In the genomic region with DNA sequence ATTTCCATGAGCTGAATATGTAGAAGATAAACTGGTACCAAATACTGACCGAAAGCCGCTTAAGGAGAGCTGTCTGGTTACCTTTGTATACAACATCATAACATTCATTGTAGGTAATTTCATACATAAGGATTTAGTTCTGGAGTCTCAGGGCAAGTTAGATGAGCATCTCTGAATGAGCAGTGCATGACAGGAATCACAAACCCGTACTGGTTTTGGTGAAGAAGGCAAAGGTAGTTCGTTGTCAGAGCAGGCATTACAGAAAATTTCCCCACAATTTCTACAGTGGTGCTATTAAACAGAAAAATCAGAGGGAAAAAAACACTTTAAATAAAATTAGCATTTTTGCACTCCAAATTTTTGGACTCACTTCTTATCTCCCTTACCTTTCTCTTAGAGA, we compare ENCODE assay signal across 23 cellular contexts. TPM values are rescaled to one million over a fixed set of nuclear protein-coding genes. Genes with fewer than 3 reads are reported as not detected.
DNase-seq lines count a peak whose midpoint lies in the region; ATAC-seq and TF ChIP-seq lines count a peak whose summit lies in the region.
"Had no signal": no experiment of that assay in that cellular context is flagged by ENCODE, and none has a peak within 500 bp of the region (broad histone marks: within the 10 kb centered on the region; RNA-seq: fewer than 3 reads in every experiment).

No MANE protein-coding gene starts in this region.

- ATAC-seq in activated CD8-positive, alpha-beta memory T cell treated with anti-CD3 and anti-CD28 coated beads, Interleukin-2, amount 10 ng/mL, durations not matched to agents 7 days and 5 days, result no peak
- no peak for ATAC-seq in naive thymus-derived CD8-positive, alpha-beta T cell
- ATAC-seq in HG03108 (IDR thresholded peaks at IDR 0.05; ENCODE audit: unreplicated experiment), result no peak
- ATAC-seq: activated CD4-positive, CD25-positive, alpha-beta regulatory T cell treated with anti-CD3 and anti-CD28 coated beads, Interleukin-2, amount 50 U/mL, for 24 hours; GM23338; stimulated activated memory B cell treated with anti-CD40 and anti-IgM and Interleukin-4, amounts not matched to agents 10 μg/mL and 1 μg/mL and 100 μg/mL, for 72 hours had no signal

- CTCF ChIA-PET in activated CD8-positive, alpha-beta memory T cell treated with anti-CD3 and anti-CD28 coated beads, Interleukin-2, amount 10 ng/mL, durations not matched to agents 7 days and 5 days (lab: Charles Lee), result interaction anchor here (0.8 to 1.2 kb wide), 3 partner anchors 10 to 61 kb away, joined by 3 to 4 read pairs (median 4); partner anchors contain the start of genes PBLD and RUFY2
- CTCF ChIA-PET in Caco-2 (lab: Charles Lee), result interaction anchor here (1.6 kb wide), 1 partner anchor 133 kb away, joined by 4 read pairs; no protein-coding TSS in a partner anchor
- CTCF ChIA-PET in activated CD4-positive, alpha-beta memory T cell treated with anti-CD3 and anti-CD28 coated beads for 36 hours (lab: Charles Lee), result interaction anchor here (0.8 to 1.0 kb wide), 2 partner anchors 12 to 133 kb away, joined by 3 read pairs; no protein-coding TSS in a partner anchor

- H3K9me3 Mint-ChIP-seq in activated CD8-positive, alpha-beta memory T cell treated with anti-CD3 and anti-CD28 coated beads, Interleukin-2, amount 10 ng/mL, durations not matched to agents 7 days and 5 days (ENCODE audit: low read depth), result no peaks in the 10 kb centered on the region
- no peaks in the 10 kb centered on the region for H3K9me3 Mint-ChIP-seq in Caco-2 (ENCODE audit: unreplicated experiment)
- no peaks in the 10 kb centered on the region for H3K9me3 Mint-ChIP-seq in activated CD4-positive, alpha-beta memory T cell treated with anti-CD3 and anti-CD28 coated beads for 36 hours
- H3K9me3 Mint-ChIP-seq in naive thymus-derived CD8-positive, alpha-beta T cell, result no peaks in the 10 kb centered on the region
- H3K9me3 Mint-ChIP-seq: GM23338; naive B cell; stimulated activated memory B cell treated with anti-CD40 and anti-IgM and Interleukin-4, amounts not matched to agents 10 μg/mL and 1 μg/mL and 100 μg/mL, for 72 hours had no signal

- H3K4me1 Mint-ChIP-seq in activated CD8-positive, alpha-beta memory T cell treated with anti-CD3 and anti-CD28 coated beads, Interleukin-2, amount 10 ng/mL, durations not matched to agents 7 days and 5 days, result peaks cover 17% of the 10 kb centered on the region
- H3K4me1 Mint-ChIP-seq in Caco-2 (ENCODE audit: low read depth, unreplicated experiment), result peaks cover 6% of the 10 kb centered on the region
- H3K4me1 Mint-ChIP-seq in activated CD4-positive, alpha-beta memory T cell treated with anti-CD3 and anti-CD28 coated beads for 36 hours (ENCODE audit: low read depth), result peaks cover 24% of the 10 kb centered on the region
- peaks cover 4 to 14% (median 9%) of the 10 kb centered on the region in 4 donors for H3K4me1 Mint-ChIP-seq in naive thymus-derived CD8-positive, alpha-beta T cell
- H3K4me1 Mint-ChIP-seq: stimulated activated memory B cell treated with anti-CD40 and anti-IgM and Interleukin-4, amounts not matched to agents 10 μg/mL and 1 μg/mL and 100 μg/mL, for 72 hours had no signal

- H3K27me3 Mint-ChIP-seq in activated CD8-positive, alpha-beta memory T cell treated with anti-CD3 and anti-CD28 coated beads, Interleukin-2, amount 10 ng/mL, durations not matched to agents 7 days and 5 days, result no peaks in the 10 kb centered on the region
- H3K27me3 Mint-ChIP-seq in Caco-2 (ENCODE audit: insufficient read depth, unreplicated experiment), result no peaks in the 10 kb centered on the region
- H3K27me3 Mint-ChIP-seq in activated CD4-positive, alpha-beta memory T cell treated with anti-CD3 and anti-CD28 coated beads for 36 hours, result no peaks in the 10 kb centered on the region
- no peaks in the 10 kb centered on the region for H3K27me3 Mint-ChIP-seq in naive thymus-derived CD8-positive, alpha-beta T cell
- H3K27me3 Mint-ChIP-seq: naive B cell; stimulated activated memory B cell treated with anti-CD40 and anti-IgM and Interleukin-4, amounts not matched to agents 10 μg/mL and 1 μg/mL and 100 μg/mL, for 72 hours had no signal

- H3K9me3 ChIP-seq in Caco-2, result no peaks in the 10 kb centered on the region
- H3K9me3 ChIP-seq: BLaER1, esophagus squamous epithelium, prostate gland, thyroid gland had no signal

- no peaks in the 10 kb centered on the region for H3K27me3 ChIP-seq in Caco-2 (replicated peaks; ENCODE audit: control insufficient read depth, insufficient read depth, low read length)
- H3K27me3 ChIP-seq: BLaER1, esophagus squamous epithelium, thyroid gland had no signal

- POLR2A ChIA-PET in Caco-2 (lab: Charles Lee), result interaction anchor here (0.9 to 1.5 kb wide), 3 partner anchors 13 to 376 kb away, joined by 3 to 4 read pairs (median 4); partner anchors contain the start of genes HNRNPH3 and PBLD
- POLR2A ChIA-PET in activated CD4-positive, alpha-beta memory T cell treated with anti-CD3 and anti-CD28 coated beads for 36 hours (lab: Charles Lee), result interaction anchor here (1.0 kb wide), 1 partner anchor 12 kb away, joined by 3 read pairs; no protein-coding TSS in a partner anchor
- POLR2A ChIA-PET in naive thymus-derived CD8-positive, alpha-beta T cell (lab: Charles Lee), result interaction anchor here (6.0 kb wide), 1 partner anchor 12 kb away, joined by 38 read pairs; the partner anchor contains the start of genes HNRNPH3 and PBLD

- no TSS peak for BruUV-seq in Caco-2 (replicated peaks; lab: Mats Ljungman, UMichigan)

- H3K4me3 ChIP-seq in Caco-2 (ENCODE audit: low read depth, low read length), result no peak overlapping the region
- H3K4me3 ChIP-seq: BLaER1, esophagus squamous epithelium, GM23338, prostate gland, thyroid gland had no signal

- H3K4me1 ChIP-seq in Caco-2, result no peaks in the 10 kb centered on the region
- H3K4me1 ChIP-seq: BLaER1, esophagus squamous epithelium, prostate gland, thyroid gland had no signal

- H3K27ac Mint-ChIP-seq in activated CD8-positive, alpha-beta memory T cell treated with anti-CD3 and anti-CD28 coated beads, Interleukin-2, amount 10 ng/mL, durations not matched to agents 7 days and 5 days, result peak overlapping the region; percentile 22
- peak overlapping the region; percentile 23 for H3K27ac Mint-ChIP-seq in Caco-2 (ENCODE audit: unreplicated experiment)
- peak overlapping the region; percentile 15 for H3K27ac Mint-ChIP-seq in activated CD4-positive, alpha-beta memory T cell treated with anti-CD3 and anti-CD28 coated beads for 36 hours
- peak overlapping the region in 6 of 10 donors; percentile 1 to 90 (median 36) for H3K27ac Mint-ChIP-seq in naive thymus-derived CD8-positive, alpha-beta T cell
- H3K27ac Mint-ChIP-seq: GM23338; stimulated activated memory B cell treated with anti-CD40 and anti-IgM and Interleukin-4, amounts not matched to agents 10 μg/mL and 1 μg/mL and 100 μg/mL, for 72 hours had no signal

- TF ChIP-seq CTCF in Caco-2 (IDR thresholded peaks at IDR 0.05; ENCODE audit: insufficient read depth in 1 of 2, low read depth in 1 of 2, low read length in 1 of 2, severe bottlenecking in 1 of 2, unreplicated experiment in 1 of 2), result no peak

- intact Hi-C loops in Caco-2 (cut with micrococcal nuclease; ENCODE audit: unreplicated experiment), result no loop called here
- intact Hi-C loops in activated CD4-positive, alpha-beta memory T cell treated with anti-CD3 and anti-CD28 coated beads for 36 hours (cut with micrococcal nuclease), result loop anchor here (1.0 kb wide), 1 partner anchor 10 kb away; no protein-coding TSS in a partner anchor

- H3K36me3 ChIP-seq in Caco-2 (ENCODE audit: control insufficient read depth, insufficient read depth, low read length), result peaks cover 6% of the 10 kb centered on the region

- peaks cover 48% of the 10 kb centered on the region for H3K36me3 Mint-ChIP-seq in activated CD8-positive, alpha-beta memory T cell treated with anti-CD3 and anti-CD28 coated beads, Interleukin-2, amount 10 ng/mL, durations not matched to agents 7 days and 5 days
- peaks cover 92% of the 10 kb centered on the region for H3K36me3 Mint-ChIP-seq in Caco-2 (ENCODE audit: insufficient read depth, unreplicated experiment)
- peaks cover 39% of the 10 kb centered on the region for H3K36me3 Mint-ChIP-seq in activated CD4-positive, alpha-beta memory T cell treated with anti-CD3 and anti-CD28 coated beads for 36 hours
- H3K36me3 Mint-ChIP-seq in naive thymus-derived CD8-positive, alpha-beta T cell, result peaks cover 3 to 58% (median 9%) of the 10 kb centered on the region in 3 donors

- DNase-seq in activated CD8-positive, alpha-beta memory T cell treated with anti-CD3 and anti-CD28 coated beads, Interleukin-2, amount 10 ng/mL, durations not matched to agents 7 days and 5 days, result no peak
- DNase-seq in activated CD8-positive, alpha-beta memory T cell treated with anti-CD3 and anti-CD28 coated beads, Interleukin-2, amount 50 U/mL, for 4 hours, result no peak
- DNase-seq in Caco-2, result no peak
- DNase-seq in activated CD4-positive, alpha-beta memory T cell treated with anti-CD3 and anti-CD28 coated beads for 36 hours, result no peak
- no peak for DNase-seq in naive thymus-derived CD8-positive, alpha-beta T cell
- DNase-seq in mesenteric fat pad (ENCODE audit: low spot score), result no peak
- DNase-seq in amygdala (lab: John Stamatoyannopoulos, UW), result no peak
- DNase-seq: effector memory CD4-positive, alpha-beta T cell; esophagus squamous epithelium; GDM1; mammary epithelial cell; naive B cell; NCI-H1105 treated with DMSO at 0.1 percent for 48 hours; NCI-H524 treated with DMSO at 0.1 percent for 48 hours; RPMI8226; stimulated activated CD4-positive, alpha-beta T cell treated with anti-CD3 and anti-CD28 coated beads, Interleukin-1b, Interleukin-23, amount 100 ng/mL, for 48 hours; thyroid gland had no signal

- no peak overlapping the region for H3K4me3 Mint-ChIP-seq in activated CD8-positive, alpha-beta memory T cell treated with anti-CD3 and anti-CD28 coated beads, Interleukin-2, amount 10 ng/mL, durations not matched to agents 7 days and 5 days
- no peak overlapping the region for H3K4me3 Mint-ChIP-seq in Caco-2 (ENCODE audit: unreplicated experiment)
- H3K4me3 Mint-ChIP-seq in activated CD4-positive, alpha-beta memory T cell treated with anti-CD3 and anti-CD28 coated beads for 36 hours, result no peak overlapping the region
- no peak overlapping the region for H3K4me3 Mint-ChIP-seq in naive thymus-derived CD8-positive, alpha-beta T cell
- H3K4me3 Mint-ChIP-seq: GM23338; naive B cell; stimulated activated memory B cell treated with anti-CD40 and anti-IgM and Interleukin-4, amounts not matched to agents 10 μg/mL and 1 μg/mL and 100 μg/mL, for 72 hours had no signal

RNA-seq across cellular contexts. Expression of gene PBLD, which starts 12.9 kb away (rescaled TPM):
- total RNA-seq in activated CD8-positive, alpha-beta memory T cell treated with anti-CD3 and anti-CD28 coated beads, Interleukin-2, amount 10 ng/mL, durations not matched to agents 7 days and 5 days, result 1 to 10 TPM; 1.1 to 1.4 TPM
- total RNA-seq in Caco-2 (2022) (13.2 and 15.3 TPM in 2 replicates), mesenteric fat pad (9.2 TPM)
- 1 to 10 TPM; 1.2 to 1.3 TPM for total RNA-seq in activated CD4-positive, alpha-beta memory T cell treated with anti-CD3 and anti-CD28 coated beads for 36 hours
- 1 to 10 TPM; 1.7 to 2.2 TPM for total RNA-seq in naive thymus-derived CD8-positive, alpha-beta T cell
- 1 to 10 TPM in 2 of 3 donors, under 1 TPM in 1; 0.93 to 1.3 (median 1.2) TPM for polyA plus RNA-seq in naive thymus-derived CD8-positive, alpha-beta T cell

RNA-seq across cellular contexts. Expression of gene HNRNPH3, which starts 13.8 kb away (rescaled TPM):
- 100 to 1,000 TPM; 124 to 129 TPM for total RNA-seq in activated CD8-positive, alpha-beta memory T cell treated with anti-CD3 and anti-CD28 coated beads, Interleukin-2, amount 10 ng/mL, durations not matched to agents 7 days and 5 days
- total RNA-seq in Caco-2 (2022) (262 and 283 TPM in 2 replicates), mesenteric fat pad (91.4 TPM)
- total RNA-seq in activated CD4-positive, alpha-beta memory T cell treated with anti-CD3 and anti-CD28 coated beads for 36 hours, result 100 to 1,000 TPM; 140 to 144 TPM
- total RNA-seq in naive thymus-derived CD8-positive, alpha-beta T cell, result 100 to 1,000 TPM; 184 to 186 TPM
- polyA plus RNA-seq in naive thymus-derived CD8-positive, alpha-beta T cell, result 100 to 1,000 TPM; 116 to 166 (median 144) TPM
